ENCODE assay signal across 22 cellular contexts in the genomic region with DNA sequence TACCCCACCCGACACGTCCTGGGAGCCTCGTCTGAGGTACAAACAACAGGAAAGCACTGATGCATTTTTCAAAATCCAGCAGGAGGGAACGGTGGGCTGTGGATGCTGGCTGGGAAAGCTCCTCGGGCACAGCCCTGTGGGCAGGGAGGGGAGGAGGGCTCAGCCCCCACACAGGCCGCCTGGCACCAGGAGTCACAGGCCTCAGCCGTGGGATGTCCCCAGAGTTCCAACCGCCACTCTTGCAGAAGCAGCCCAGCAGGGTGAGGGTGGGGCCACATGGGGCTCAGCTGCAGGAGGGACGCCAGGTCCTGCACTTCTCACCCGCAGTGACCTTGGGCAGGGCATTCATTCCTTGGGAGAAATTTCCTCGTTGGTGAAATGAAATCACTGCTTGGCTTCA.
A peak's percentile ranks its signal among the peaks of the same experiment; 100 is the strongest.
DNase-seq lines count a peak whose midpoint lies in the region; ATAC-seq, FAIRE-seq and TF ChIP-seq lines count a peak whose summit lies in the region.
"Had no signal": no experiment of that assay in that cellular context is flagged by ENCODE, and none has a peak within 500 bp of the region (broad histone marks: within the 10 kb centered on the region; RNA-seq: fewer than 3 reads in every experiment).

No MANE protein-coding gene starts in this region.

- no peaks in the 10 kb centered on the region for H3K27me3 ChIP-seq in right lobe of liver
- H3K27me3 ChIP-seq in HepG2 (ENCODE audit: control insufficient read depth in 1 of 2, insufficient read depth in 2 of 2, low read length in 2 of 2) = peaks cover 8 to 40% of the 10 kb centered on the region in 2 experiments; a peak in 4 of 5 replicates

- H2AFZ ChIP-seq in HepG2 (ENCODE audit: low read length) = no peak overlapping the region
- H2AFZ ChIP-seq: PC-9 had no signal

- POLR2A ChIA-PET in HepG2 (lab: Yijun Ruan, JAX) = no interaction called here

- no peak overlapping the region for H3K27ac ChIP-seq in right lobe of liver
- H3K27ac ChIP-seq in HepG2 (ENCODE audit: extremely low read length, insufficient read depth, low read length) = no peak overlapping the region
- H3K27ac ChIP-seq in kidney (ENCODE audit: low read depth in 2 of 2, low read length in 2 of 2) = no peak overlapping the region
- H3K27ac ChIP-seq: KMS-11, PC-9, RWPE1 had no signal

- H3K9me3 ChIP-seq in right lobe of liver (no peaks in the 10 kb centered on the region), HepG2 (ENCODE audit: low read length) (peaks cover 7% of the 10 kb centered on the region), kidney (ENCODE audit: control insufficient read depth in 1 of 2, low read length in 2 of 2) (peaks cover 0 to 4% of the 10 kb centered on the region in 2 donors)

- in situ Hi-C loops in HepG2 (cut with HindIII; ENCODE audit: extremely low pct_ligation_motif_present, low pct_unique_long_range_greater_than_20kb) = no loop called here

- 80% methylated on average over 2 of the region's 11 CpGs for WGBS in right lobe of liver (ENCODE audit: insufficient coverage, low coverage, low lambda C conversion rate, missing lambda C conversion rate)
- 0% methylated on average over 1 of the region's 11 CpGs for WGBS in HepG2 (ENCODE audit: low lambda C conversion rate)

- BruUV-seq in HepG2 (replicated peaks; lab: Mats Ljungman, UMichigan) = no TSS peak

- no peak overlapping the region for H3K4me2 ChIP-seq in HepG2 (ENCODE audit: low read depth, low read length)
- H3K4me2 ChIP-seq: KMS-11, PC-9 had no signal

- DNase-seq in right lobe of liver = peak in 2 of 3 donors; percentile 22 to 37
- no peak for DNase-seq in HepG2 (ENCODE audit: low spot score)
- peak; percentile 45 for DNase-seq in kidney
- DNase-seq in posterior cingulate gyrus = peak in 6 of 10 donors; percentile 1 to 61 (median 12)
- DNase-seq in NCI-H187 treated with DMSO at 0.1 percent for 48 hours (lab: John Stamatoyannopoulos, UW) = no peak
- no peak for DNase-seq in HTR-8/SVneo (ENCODE audit: insufficient read length, low spot score)
- DNase-seq: Caco-2, DMS 273 treated with DMSO at 0.1 percent for 48 hours, DMS79 treated with DMSO at 0.1 percent for 48 hours, H9, IMR-90, NCI-H1105, NCI-H146, NCI-H2029 treated with DMSO at 0.1 percent for 48 hours, NCI-H226, NCI-H510A treated with DMSO at 0.1 percent for 48 hours, NCI-H748 treated with DMSO at 0.1 percent for 48 hours, PC-9, SIG-M5 had no signal

- H3K36me3 ChIP-seq in right lobe of liver (no peaks in the 10 kb centered on the region), HepG2 (replicated peaks in 1 of 2; ENCODE audit: control insufficient read depth in 1 of 2, insufficient read depth in 2 of 2, low read length in 2 of 2) (no peaks in the 10 kb centered on the region), kidney (ENCODE audit: control insufficient read depth in 1 of 2, insufficient read depth in 2 of 2, low read length in 2 of 2) (no peaks in the 10 kb centered on the region)

- H4K20me1 ChIP-seq in HepG2 (ENCODE audit: insufficient read depth, low read length) = no peaks in the 10 kb centered on the region

- FAIRE-seq in HepG2 (lab: Jason Lieb, UNC) (no peak), kidney (lab: Jason Lieb, UNC) (no peak), HTR-8/SVneo (lab: Jason Lieb, UNC) (no peak)

- no peak for ATAC-seq in right lobe of liver
- ATAC-seq in HepG2 = no peak
- ATAC-seq in GM18909 (IDR thresholded peaks at IDR 0.05; ENCODE audit: poor library complexity, unreplicated experiment) = no peak

- CTCF ChIA-PET in HepG2 (lab: Yijun Ruan, JAX; ENCODE audit: low intra/inter-chr PET ratio, low total read pairs) = no interaction called here

- TF ChIP-seq CTCF in right lobe of liver (IDR thresholded peaks at IDR 0.05) (no peak), HepG2 (CRISPR knock-in tag; IDR thresholded peaks at IDR 0.05) (no peak), kidney (IDR thresholded peaks at IDR 0.05; ENCODE audit: borderline replicate concordance, extremely low read depth, insufficient read depth) (no peak)

- no peak for TF ChIP-seq RAD21 in HepG2 (CRISPR knock-in tag; IDR thresholded peaks at IDR 0.05)

- TF ChIP-seq EP300 in HepG2 (IDR thresholded peaks at IDR 0.05; ENCODE audit: low read depth in 2 of 2, low read length in 2 of 2) (no peak), HepG2 (CRISPR knock-in tag; IDR thresholded peaks at IDR 0.05; ENCODE audit: borderline replicate concordance) (no peak)

- H3K4me1 ChIP-seq in right lobe of liver (no peaks in the 10 kb centered on the region), HepG2 (ENCODE audit: insufficient read depth, low read length) (peaks cover 10% of the 10 kb centered on the region), kidney (ENCODE audit: control insufficient read depth in 1 of 2, insufficient read depth in 1 of 2, low read depth in 1 of 2, low read length in 2 of 2) (no peaks in the 10 kb centered on the region)

- intact Hi-C loops in right lobe of liver (cut with DNase I) = no loop called here
- intact Hi-C loops in HepG2 (cut with micrococcal nuclease; ENCODE audit: unreplicated experiment) = no loop called here
- intact Hi-C loops in kidney (cut with DNase I) = no loop called here
- intact Hi-C loops in posterior cingulate gyrus (cut with DNase I) = no loop called here

- H3K9ac ChIP-seq in HepG2 (ENCODE audit: insufficient read depth, low read depth, low read length) (no peak overlapping the region), kidney (ENCODE audit: low read length in 2 of 2) (no peak overlapping the region)
- H3K9ac ChIP-seq: KMS-11 had no signal

- H3K4me3 ChIP-seq in right lobe of liver (no peak overlapping the region), HepG2 (replicated peaks in 1 of 3; ENCODE audit: insufficient read depth in 1 of 3, low read depth in 2 of 3, low read length in 3 of 3) (no peak overlapping the region), kidney (ENCODE audit: low read length in 2 of 2) (no peak overlapping the region)
- H3K4me3 ChIP-seq: PC-9 had no signal

- TF ChIP-seq POLR2A in right lobe of liver (IDR thresholded peaks at IDR 0.05) = no peak
- TF ChIP-seq POLR2A in HepG2 (IDR thresholded peaks at IDR 0.05; ENCODE audit: insufficient read depth in 1 of 2, low read depth in 2 of 2, low read length in 2 of 2) = no peak

- no peaks in the 10 kb centered on the region for H3K79me2 ChIP-seq in HepG2 (ENCODE audit: insufficient read depth, low read length)

TF ChIP-seq in HepG2, 621 proteins besides CTCF, POLR2A, EP300 and RAD21:
- TF ChIP-seq ZBTB1 (CRISPR knock-in tag; IDR thresholded peaks at IDR 0.05; ENCODE audit: borderline replicate concordance) = no peak
- no peak for TF ChIP-seq ZNF766 (CRISPR knock-in tag; IDR thresholded peaks at IDR 0.05; ENCODE audit: borderline replicate concordance)

Comparison
In these comparisons a context has a peak if more than half of its experiments do, and no peak if none do; other contexts are left out.
1. DNase-seq: peak in right lobe of liver (2 of 3), kidney (single experiment) and posterior cingulate gyrus (6 of 10); none in HepG2 (single experiment), NCI-H187 treated with DMSO at 0.1 percent for 48 hours (single experiment) and HTR-8/SVneo (single experiment).